8 cellular contexts compared by ENCODE assay signal in genomic region chr17:68258890-68259435, GRCh38. TPM values are rescaled to one million over a fixed set of nuclear protein-coding genes. Genes with fewer than 3 reads are reported as not detected.
DNase-seq lines count a peak whose midpoint lies in the region; ATAC-seq and TF ChIP-seq lines count a peak whose summit lies in the region.
"Not testable (repeated sequence)": the region's sequence is repeated elsewhere in the genome, so short reads cannot be mapped to it uniquely, and the experiment has no call there.

No MANE protein-coding gene starts in this region.

- not testable (repeated sequence) for H3K27me3 ChIP-seq in CD4-positive, CD25-positive, alpha-beta regulatory T cell (ENCODE audit: control insufficient read depth, insufficient read depth, low read length); lower lobe of right lung (ENCODE audit: low read depth)

- H3K27me3 Mint-ChIP-seq in CD4-positive, CD25-positive, alpha-beta regulatory T cell: not testable (repeated sequence)
- H3K27me3 Mint-ChIP-seq in dendritic cell treated with granulocyte-macrophage colony-stimulating factor and Interleukin-4, amounts not matched to agents 40 ng/mL and 50 ng/mL, for 4 days: peaks cover 14% of the 10 kb centered on the region

- H3K27ac ChIP-seq in CD4-positive, CD25-positive, alpha-beta regulatory T cell (ENCODE audit: insufficient read depth, low read length, poor library complexity, severe bottlenecking): peak overlapping the region; percentile 96
- H3K27ac ChIP-seq in lower lobe of right lung: peak overlapping the region; percentile 83

- peaks cover 68% of the 10 kb centered on the region for H3K4me1 ChIP-seq in CD4-positive, CD25-positive, alpha-beta regulatory T cell (ENCODE audit: control insufficient read depth, insufficient read depth, low read length, poor library complexity, severe bottlenecking)
- peaks cover 26% of the 10 kb centered on the region for H3K4me1 ChIP-seq in lower lobe of right lung

- H3K4me3 Mint-ChIP-seq in CD4-positive, CD25-positive, alpha-beta regulatory T cell: peak overlapping the region; percentile 52 to 82 (median 78)
- peak overlapping the region; percentile 42 for H3K4me3 Mint-ChIP-seq in dendritic cell treated with granulocyte-macrophage colony-stimulating factor and Interleukin-4, amounts not matched to agents 40 ng/mL and 50 ng/mL, for 4 days

- DNase-seq in CD4-positive, CD25-positive, alpha-beta regulatory T cell: peak; percentile 76 to 90 (median 80)
- DNase-seq in NOMO-1 (lab: John Stamatoyannopoulos, UW; ENCODE audit: unreplicated experiment in 2 of 2) (peak; percentile 28 to 46), lower lobe of right lung (peak; percentile 79)
- DNase-seq in activated CD8-positive, alpha-beta memory T cell treated with anti-CD3 and anti-CD28 coated beads for 4 hours (ENCODE audit: low read depth in 2 of 2): peak; percentile 34 to 66
- peak; percentile 39 to 73 (median 55) for DNase-seq in stimulated activated CD4-positive, alpha-beta T cell treated with anti-CD3 and anti-CD28 coated beads, TNF-alpha, amount 100 ng/mL, for 24 hours (ENCODE audit: low read depth in 3 of 3)

- not testable (repeated sequence) for TF ChIP-seq CTCF in lower lobe of right lung (IDR thresholded peaks at IDR 0.05)

- H3K9me3 Mint-ChIP-seq in CD4-positive, CD25-positive, alpha-beta regulatory T cell; dendritic cell treated with granulocyte-macrophage colony-stimulating factor and Interleukin-4, amounts not matched to agents 40 ng/mL and 50 ng/mL, for 4 days: not testable (repeated sequence)

- H3K4me1 Mint-ChIP-seq in CD4-positive, CD25-positive, alpha-beta regulatory T cell: peaks cover 31 to 76% (median 62%) of the 10 kb centered on the region in 4 donors
- peaks cover 37% of the 10 kb centered on the region for H3K4me1 Mint-ChIP-seq in dendritic cell treated with granulocyte-macrophage colony-stimulating factor and Interleukin-4, amounts not matched to agents 40 ng/mL and 50 ng/mL, for 4 days (ENCODE audit: low read depth)

- intact Hi-C loops in dendritic cell treated with granulocyte-macrophage colony-stimulating factor and Interleukin-4, amounts not matched to agents 40 ng/mL and 50 ng/mL, for 4 days (cut with micrococcal nuclease); lower lobe of right lung (cut with DNase I): not testable (repeated sequence)

- H3K4me3 ChIP-seq in CD4-positive, CD25-positive, alpha-beta regulatory T cell (ENCODE audit: low read depth, low read length): peak overlapping the region; percentile 71
- H3K4me3 ChIP-seq in lower lobe of right lung: peak overlapping the region; percentile 25

- peaks cover 27% of the 10 kb centered on the region for H3K36me3 Mint-ChIP-seq in CD4-positive, CD25-positive, alpha-beta regulatory T cell
- H3K36me3 Mint-ChIP-seq in dendritic cell treated with granulocyte-macrophage colony-stimulating factor and Interleukin-4, amounts not matched to agents 40 ng/mL and 50 ng/mL, for 4 days (ENCODE audit: low read depth): peaks cover 37% of the 10 kb centered on the region

- H3K9me3 ChIP-seq in CD4-positive, CD25-positive, alpha-beta regulatory T cell (ENCODE audit: control insufficient read depth in 2 of 2, low read length in 2 of 2); lower lobe of right lung: not testable (repeated sequence)

- not testable (repeated sequence) for H3K36me3 ChIP-seq in CD4-positive, CD25-positive, alpha-beta regulatory T cell (ENCODE audit: control insufficient read depth, insufficient read depth, low read length)
- H3K36me3 ChIP-seq in lower lobe of right lung: peaks cover 33% of the 10 kb centered on the region

- H3K27ac Mint-ChIP-seq in CD4-positive, CD25-positive, alpha-beta regulatory T cell: peak overlapping the region; percentile 86 to 97 (median 91)
- peak overlapping the region; percentile 62 for H3K27ac Mint-ChIP-seq in dendritic cell treated with granulocyte-macrophage colony-stimulating factor and Interleukin-4, amounts not matched to agents 40 ng/mL and 50 ng/mL, for 4 days

- ATAC-seq in CD4-positive, CD25-positive, alpha-beta regulatory T cell (ENCODE audit: low read depth in 2 of 2): peak; percentile 93 to 94
- ATAC-seq in GM19328 (IDR thresholded peaks at IDR 0.05; ENCODE audit: unreplicated experiment) (peak; percentile 88), HG03066 (IDR thresholded peaks at IDR 0.05; ENCODE audit: low read depth, unreplicated experiment) (peak; percentile 89), lower lobe of right lung (peak; percentile 95 to 96)

RNA-seq across cellular contexts. Expression of gene AMZ2, which starts 11.1 kb away (rescaled TPM):
- 58.6 TPM for total RNA-seq in CD4-positive, CD25-positive, alpha-beta regulatory T cell
- 100 to 1,000 TPM; 102 to 116 (median 114) TPM for polyA plus RNA-seq in CD4-positive, CD25-positive, alpha-beta regulatory T cell
- total RNA-seq in lower lobe of right lung: 55.9 TPM

RNA-seq across cellular contexts. Expression of gene SLC16A6, which starts 32.0 kb away (rescaled TPM):
- 11.5 TPM for total RNA-seq in CD4-positive, CD25-positive, alpha-beta regulatory T cell
- 1 to 10 TPM; 1.9 to 5.1 (median 3.0) TPM for polyA plus RNA-seq in CD4-positive, CD25-positive, alpha-beta regulatory T cell
- total RNA-seq in lower lobe of right lung: 7.5 TPM

RNA-seq across cellular contexts. Expression of gene ARSG, which starts 32.3 kb away (rescaled TPM):
- 21.8 TPM for total RNA-seq in CD4-positive, CD25-positive, alpha-beta regulatory T cell
- polyA plus RNA-seq in CD4-positive, CD25-positive, alpha-beta regulatory T cell: 10 to 100 TPM; 10.3 to 13.7 (median 12.5) TPM
- 4.2 TPM for total RNA-seq in lower lobe of right lung

Comparison
In these comparisons a context has a peak if more than half of its experiments do, and no peak if none do; other contexts are left out.
1. Peak in every context shown above with its lines: DNase-seq, ATAC-seq, H3K4me3 ChIP-seq and H3K27ac ChIP-seq.